ENCODE assay signal across 13 cellular contexts in genomic region chr5:56693220-56693579, GRCh38.
DNase-seq lines count a peak whose midpoint lies in the region; ATAC-seq lines count a peak whose summit lies in the region.
"Had no signal": no experiment of that assay in that cellular context is flagged by ENCODE, and none has a peak within 500 bp of the region (broad histone marks: within the 10 kb centered on the region; RNA-seq: fewer than 3 reads in every experiment).

No MANE protein-coding gene starts in this region.

- DNase-seq in T-helper 2 cell treated with Interferon-gamma antibody and Interleukin-4, amounts not matched to agents 5 μg/mL and 100 μg/mL, for 36 hours (ENCODE audit: low spot score), result peak; percentile 74
- DNase-seq in activated gamma-delta T cell treated with anti-CD3 and anti-CD28 coated beads, Interleukin-2, amount 50 U/mL, for 16 hours (ENCODE audit: low read depth), result peak; percentile 21
- DNase-seq in stimulated activated CD4-positive, alpha-beta T cell treated with anti-CD3 and anti-CD28 coated beads, Interleukin-1b, Interleukin-23, amount 100 ng/mL, for 4 hours (ENCODE audit: low read depth in 2 of 2), result peak; percentile 35 to 47
- no peak for DNase-seq in mesendoderm
- no peak for DNase-seq in islet precursor cell
- DNase-seq: DMS79, right lobe of liver had no signal

- H3K4ac ChIP-seq in mesendoderm (ENCODE audit: low read depth, low read length), result no peak overlapping the region

- peak overlapping the region; percentile 73 for H3K4me3 Mint-ChIP-seq in T-helper 2 cell treated with Interferon-gamma antibody and Interleukin-4, amounts not matched to agents 5 μg/mL and 100 μg/mL, for 36 hours
- H3K4me3 Mint-ChIP-seq: neural crest cell had no signal

- H4K5ac ChIP-seq in mesendoderm (ENCODE audit: low read length), result no peak overlapping the region

- WGBS in mesendoderm (ENCODE audit: extremely low coverage, insufficient coverage, low lambda C conversion rate), result no CpG with 5 or more reads among the region's 5 CpGs

- no peaks in the 10 kb centered on the region for H3K27me3 ChIP-seq in BLaER1
- peaks cover 3% of the 10 kb centered on the region for H3K27me3 ChIP-seq in mesendoderm (ENCODE audit: insufficient read depth, low read length, poor library complexity)
- H3K27me3 ChIP-seq: right lobe of liver had no signal

- peak overlapping the region; percentile 63 for H3K4me2 ChIP-seq in BLaER1
- H3K4me2 ChIP-seq in mesendoderm (ENCODE audit: low read length), result no peak overlapping the region

- no peaks in the 10 kb centered on the region for H3K79me2 ChIP-seq in mesendoderm (ENCODE audit: control insufficient read depth, insufficient read depth, low read length)

- H4K8ac ChIP-seq in mesendoderm (ENCODE audit: low read depth, low read length), result no peak overlapping the region

- peaks cover 13% of the 10 kb centered on the region for H3K9me3 Mint-ChIP-seq in T-helper 2 cell treated with Interferon-gamma antibody and Interleukin-4, amounts not matched to agents 5 μg/mL and 100 μg/mL, for 36 hours
- H3K9me3 Mint-ChIP-seq: neural crest cell had no signal

- H3K18ac ChIP-seq in mesendoderm (ENCODE audit: low read length), result no peak overlapping the region

- H3K4me3 ChIP-seq in BLaER1 (no peak overlapping the region), mesendoderm (ENCODE audit: low read length) (no peak overlapping the region)
- H3K4me3 ChIP-seq: lung, right lobe of liver, SK-N-MC had no signal

- no peaks in the 10 kb centered on the region for H4K20me1 ChIP-seq in BLaER1

- H3K23ac ChIP-seq in mesendoderm (ENCODE audit: low read length), result no peak overlapping the region

- H2BK15ac ChIP-seq in mesendoderm (replicated peaks; ENCODE audit: low read depth), result no peak overlapping the region

- H2BK5ac ChIP-seq in mesendoderm (ENCODE audit: low read length), result no peak overlapping the region

- H3K27me3 Mint-ChIP-seq in T-helper 2 cell treated with Interferon-gamma antibody and Interleukin-4, amounts not matched to agents 5 μg/mL and 100 μg/mL, for 36 hours (ENCODE audit: low read depth), result no peaks in the 10 kb centered on the region

- no peak overlapping the region for H3K56ac ChIP-seq in mesendoderm (ENCODE audit: low read length)

- peaks cover 99% of the 10 kb centered on the region for H3K4me1 ChIP-seq in BLaER1
- peaks cover under 1% of the 10 kb centered on the region for H3K4me1 ChIP-seq in mesendoderm (ENCODE audit: control insufficient read depth, low read depth, low read length)
- H3K4me1 ChIP-seq: right lobe of liver had no signal

- peaks cover 24% of the 10 kb centered on the region for H3K36me3 Mint-ChIP-seq in T-helper 2 cell treated with Interferon-gamma antibody and Interleukin-4, amounts not matched to agents 5 μg/mL and 100 μg/mL, for 36 hours (ENCODE audit: low read depth)

- H3K27ac Mint-ChIP-seq in T-helper 2 cell treated with Interferon-gamma antibody and Interleukin-4, amounts not matched to agents 5 μg/mL and 100 μg/mL, for 36 hours, result peak overlapping the region; percentile 83

- ATAC-seq in GM21447 (IDR thresholded peaks at IDR 0.05; ENCODE audit: unreplicated experiment) (no peak), GM21390 (IDR thresholded peaks at IDR 0.05; ENCODE audit: unreplicated experiment) (no peak)
- ATAC-seq: right lobe of liver had no signal

- H2AK5ac ChIP-seq in mesendoderm (ENCODE audit: low read length), result no peak overlapping the region

- no peaks in the 10 kb centered on the region for H3K9me3 ChIP-seq in BLaER1
- H3K9me3 ChIP-seq: right lobe of liver had no signal

- H3K9ac ChIP-seq in BLaER1 (peak overlapping the region; percentile 56), mesendoderm (ENCODE audit: low read length) (no peak overlapping the region)

- H2BK120ac ChIP-seq in mesendoderm (ENCODE audit: low read depth, low read length), result no peak overlapping the region

- peak overlapping the region; percentile 82 for H3K27ac ChIP-seq in BLaER1
- no peak overlapping the region for H3K27ac ChIP-seq in mesendoderm (ENCODE audit: low read depth, low read length)
- H3K27ac ChIP-seq: right lobe of liver, SK-N-MC had no signal

- H3K79me1 ChIP-seq in mesendoderm (ENCODE audit: low read length), result no peaks in the 10 kb centered on the region

- H3K36me3 ChIP-seq in BLaER1 (no peaks in the 10 kb centered on the region), mesendoderm (ENCODE audit: control insufficient read depth, insufficient read depth, low read length) (no peaks in the 10 kb centered on the region)
- H3K36me3 ChIP-seq: right lobe of liver had no signal

- peaks cover 66% of the 10 kb centered on the region for H3K4me1 Mint-ChIP-seq in T-helper 2 cell treated with Interferon-gamma antibody and Interleukin-4, amounts not matched to agents 5 μg/mL and 100 μg/mL, for 36 hours (ENCODE audit: low read depth)

Comparison
In these comparisons a context has a peak if more than half of its experiments do, and no peak if none do; other contexts are left out.
1. DNase-seq: peak in T-helper 2 cell treated with Interferon-gamma antibody and Interleukin-4, amounts not matched to agents 5 μg/mL and 100 μg/mL, for 36 hours (single experiment), activated gamma-delta T cell treated with anti-CD3 and anti-CD28 coated beads, Interleukin-2, amount 50 U/mL, for 16 hours (single experiment) and stimulated activated CD4-positive, alpha-beta T cell treated with anti-CD3 and anti-CD28 coated beads, Interleukin-1b, Interleukin-23, amount 100 ng/mL, for 4 hours (2 of 2); none in mesendoderm (single experiment) and islet precursor cell (single experiment).